Comparison of ENCODE assay signal across 1 cellular context in genomic region chr1:247218252-247218651, GRCh38.
A peak's percentile ranks its signal among the peaks of the same experiment; 100 is the strongest.
TF ChIP-seq lines count a peak whose summit lies in the region.

No MANE protein-coding gene starts in this region.

TF ChIP-seq in K562, 482 proteins besides CTCF, POLR2A, EP300 and RAD21 (continued from another document):
- TF ChIP-seq MGA (IDR thresholded peaks at IDR 0.05) = 0 out of 2 replicates have a peak, but pooled peaks have one; percentile 25
- no peak for TF ChIP-seq KLF10 (CRISPR knock-in tag; IDR thresholded peaks at IDR 0.05)
- no peak for TF ChIP-seq FOS (IDR thresholded peaks at IDR 0.05; ENCODE audit: extremely low read depth, insufficient read length)
- TF ChIP-seq KAT2B (IDR thresholded peaks at IDR 0.05; ENCODE audit: low read depth, low read length) = no peak
- no peak for TF ChIP-seq BHLHE40 (IDR thresholded peaks at IDR 0.05; ENCODE audit: low read length)
- TF ChIP-seq CEBPB (tag; IDR thresholded peaks at IDR 0.05) = peak; percentile 31; the same call in 1 of the 2 replicates
- TF ChIP-seq ATF3 (IDR thresholded peaks at IDR 0.05) = peak; percentile 46; the same call in 1 of the 2 replicates
- no peak for TF ChIP-seq ATF3 (CRISPR knock-in tag; conservative IDR thresholded peaks at IDR 0.05)
- TF ChIP-seq L3MBTL2 (IDR thresholded peaks at IDR 0.05) = peak; percentile 29
